Comparison of ENCODE assay signal across 1 cellular context in genomic region chr4:10130190-10130888, GRCh38.
TF ChIP-seq lines count a peak whose summit lies in the region.

No MANE protein-coding gene starts in this region.

TF ChIP-seq in HepG2, 621 proteins besides CTCF, POLR2A, EP300 and RAD21 (continued from another document):
- TF ChIP-seq ZNF318 (CRISPR knock-in tag; IDR thresholded peaks at IDR 0.05) = no peak
- no peak for TF ChIP-seq ZNF609 (CRISPR knock-in tag; IDR thresholded peaks at IDR 0.05; ENCODE audit: borderline replicate concordance)
- 0 out of 2 replicates have a peak, but pooled peaks have one; percentile 22 for TF ChIP-seq SALL1 (CRISPR knock-in tag; IDR thresholded peaks at IDR 0.05)
- TF ChIP-seq POGK (CRISPR knock-in tag; conservative IDR thresholded peaks at IDR 0.05) = no peak
- no peak for TF ChIP-seq CHCHD3 (CRISPR knock-in tag; IDR thresholded peaks at IDR 0.05)
- TF ChIP-seq KMT2A (CRISPR knock-in tag; IDR thresholded peaks at IDR 0.05) = no peak
- no peak for TF ChIP-seq MIER3 (CRISPR knock-in tag; IDR thresholded peaks at IDR 0.05; ENCODE audit: borderline replicate concordance)
- no peak for TF ChIP-seq ZFP91 (CRISPR knock-in tag; IDR thresholded peaks at IDR 0.05; ENCODE audit: borderline replicate concordance)
- TF ChIP-seq PATZ1 (CRISPR knock-in tag; IDR thresholded peaks at IDR 0.05) = peak; percentile 78
- peak; percentile 71 for TF ChIP-seq HNF4A (CRISPR knock-in tag; IDR thresholded peaks at IDR 0.05)
- no peak for TF ChIP-seq MAFF (IDR thresholded peaks at IDR 0.05; ENCODE audit: low read depth, low read length)
